In the genomic region with DNA sequence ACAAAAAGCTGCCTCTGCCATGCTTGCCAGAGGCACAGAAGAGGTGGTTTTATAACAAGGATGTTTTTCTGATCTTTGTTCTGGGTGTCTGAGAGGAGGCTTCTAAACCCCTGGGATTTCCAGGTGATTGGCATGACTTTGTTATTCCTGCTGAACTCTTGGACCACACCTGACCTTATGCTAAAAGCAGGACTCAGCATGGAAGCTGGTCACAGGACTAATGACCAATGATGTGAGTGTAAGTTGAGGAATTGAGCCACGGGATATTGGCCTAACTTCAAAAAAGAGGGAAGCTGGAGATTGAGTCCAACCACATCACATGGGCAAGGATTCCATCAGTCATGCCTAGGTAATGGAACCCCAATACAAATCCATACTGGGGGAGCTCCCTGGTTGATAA, we compare ENCODE assay signal across 18 cellular contexts.
DNase-seq lines count a peak whose midpoint lies in the region; ATAC-seq, FAIRE-seq and TF ChIP-seq lines count a peak whose summit lies in the region.
"Had no signal": no experiment of that assay in that cellular context is flagged by ENCODE, and none has a peak within 500 bp of the region (broad histone marks: within the 10 kb centered on the region; RNA-seq: fewer than 3 reads in every experiment).

No MANE protein-coding gene starts in this region.

- no peak overlapping the region for H3K4me3 ChIP-seq in GM23338
- H3K4me3 ChIP-seq in epithelial cell of esophagus (ENCODE audit: low read length) = no peak overlapping the region
- H3K4me3 ChIP-seq: BLaER1 treated with 17β-estradiol and CSF1 and Interleukin-3, amounts not matched to agents 10 nM and 100 nM had no signal

- ATAC-seq in GM23338 = no peak
- no peak for ATAC-seq in HG03442 (IDR thresholded peaks at IDR 0.05; ENCODE audit: unreplicated experiment)
- ATAC-seq in GM21576 (IDR thresholded peaks at IDR 0.05; ENCODE audit: unreplicated experiment) = no peak
- ATAC-seq: CD8-positive, alpha-beta T cell had no signal

- no peak overlapping the region for H3K27ac ChIP-seq in GM23338 (ENCODE audit: low read depth)
- H3K27ac ChIP-seq: BLaER1 treated with 17β-estradiol and CSF1 and Interleukin-3, amounts not matched to agents 10 nM and 100 nM had no signal

- H3F3A ChIP-seq in GM23338 (replicated peaks; ENCODE audit: low read depth) = no peaks in the 10 kb centered on the region

- TF ChIP-seq CTCF in GM23338 (conservative IDR thresholded peaks at IDR 0.05; ENCODE audit: low read depth in 2 of 2) (no peak), epithelial cell of esophagus (IDR thresholded peaks at IDR 0.05; ENCODE audit: insufficient read depth, low read depth, low read length, missing control alignments) (no peak)

- no peaks in the 10 kb centered on the region for H4K20me1 ChIP-seq in GM23338 (replicated peaks; ENCODE audit: insufficient read depth)
- H4K20me1 ChIP-seq: BLaER1 treated with 17β-estradiol and CSF1 and Interleukin-3, amounts not matched to agents 10 nM and 100 nM had no signal

- H3K4me1 Mint-ChIP-seq in GM23338 = no peaks in the 10 kb centered on the region; the same call in 2 of the 3 replicates
- H3K4me1 Mint-ChIP-seq: B cell had no signal

- H3K4me3 Mint-ChIP-seq in GM23338 = no peak overlapping the region
- H3K4me3 Mint-ChIP-seq: B cell; CD8-positive, alpha-beta T cell; H9 had no signal

- H3K4me1 ChIP-seq in GM23338 (ENCODE audit: insufficient read depth) = no peaks in the 10 kb centered on the region
- H3K4me1 ChIP-seq: BLaER1 treated with 17β-estradiol and CSF1 and Interleukin-3, amounts not matched to agents 10 nM and 100 nM had no signal

- no peak overlapping the region for H3K4me2 ChIP-seq in GM23338
- H3K4me2 ChIP-seq: BLaER1 treated with 17β-estradiol and CSF1 and Interleukin-3, amounts not matched to agents 10 nM and 100 nM had no signal

- H3K27me3 Mint-ChIP-seq in GM23338 (ENCODE audit: insufficient read depth, low read depth, poor library complexity) = peaks cover 2% of the 10 kb centered on the region
- H3K27me3 Mint-ChIP-seq: B cell had no signal

- DNase-seq in GM23338 (ENCODE audit: low spot score) (no peak), RCC 7860 (ENCODE audit: low spot score) (no peak), epithelial cell of esophagus (ENCODE audit: low read depth) (peak; percentile 25), renal cortical epithelial cell (ENCODE audit: low read depth) (peak; percentile 82), islet precursor cell (no peak)
- DNase-seq: CD8-positive, alpha-beta T cell; DMS 273 treated with DMSO at 0.1 percent for 48 hours; DMS53; DND-41; EL; GOT3; H9 had no signal

- no peaks in the 10 kb centered on the region for H3K27me3 ChIP-seq in GM23338 (ENCODE audit: insufficient read depth)
- H3K27me3 ChIP-seq: BLaER1 treated with 17β-estradiol and CSF1 and Interleukin-3, amounts not matched to agents 10 nM and 100 nM had no signal

- no peaks in the 10 kb centered on the region for H3K36me3 ChIP-seq in GM23338 (ENCODE audit: insufficient read depth)
- H3K36me3 ChIP-seq: BLaER1 treated with 17β-estradiol and CSF1 and Interleukin-3, amounts not matched to agents 10 nM and 100 nM had no signal

- no peaks in the 10 kb centered on the region; the same call in 1 of the 2 replicates for H3K9me2 ChIP-seq in GM23338 (ENCODE audit: insufficient read depth)

- no peaks in the 10 kb centered on the region for H3K79me2 ChIP-seq in GM23338 (replicated peaks; ENCODE audit: insufficient read depth)

- no peak overlapping the region for H3K27ac Mint-ChIP-seq in GM23338
- H3K27ac Mint-ChIP-seq: B cell; CD8-positive, alpha-beta T cell; H9 had no signal

- H3K9me3 Mint-ChIP-seq in GM23338 = no peaks in the 10 kb centered on the region
- H3K9me3 Mint-ChIP-seq: H9 had no signal

- FAIRE-seq in RCC 7860 (lab: Jason Lieb, UNC) = peak; percentile 58
- FAIRE-seq: G401.6, GM12891 had no signal

- H2AFZ ChIP-seq in GM23338 = peak overlapping the region; percentile 28; the same call in 1 of the 2 replicates

- no peaks in the 10 kb centered on the region for H3K36me3 Mint-ChIP-seq in GM23338 (ENCODE audit: low read depth)
- H3K36me3 Mint-ChIP-seq: CD8-positive, alpha-beta T cell had no signal

TF ChIP-seq in GM23338, 12 proteins besides CTCF, POLR2A, EP300 and RAD21:
- TF ChIP-seq ZNF114 (CRISPR knock-in tag; IDR thresholded peaks at IDR 0.05) (no peak), ZNF331 (CRISPR knock-in tag; IDR thresholded peaks at IDR 0.05; ENCODE audit: low read depth) (no peak), STAT1 (IDR thresholded peaks at IDR 0.05; ENCODE audit: unreplicated experiment) (no peak), EZH2 (IDR thresholded peaks at IDR 0.05; ENCODE audit: low read depth, unreplicated experiment) (no peak)
- TF ChIP-seq, protein P1, sequence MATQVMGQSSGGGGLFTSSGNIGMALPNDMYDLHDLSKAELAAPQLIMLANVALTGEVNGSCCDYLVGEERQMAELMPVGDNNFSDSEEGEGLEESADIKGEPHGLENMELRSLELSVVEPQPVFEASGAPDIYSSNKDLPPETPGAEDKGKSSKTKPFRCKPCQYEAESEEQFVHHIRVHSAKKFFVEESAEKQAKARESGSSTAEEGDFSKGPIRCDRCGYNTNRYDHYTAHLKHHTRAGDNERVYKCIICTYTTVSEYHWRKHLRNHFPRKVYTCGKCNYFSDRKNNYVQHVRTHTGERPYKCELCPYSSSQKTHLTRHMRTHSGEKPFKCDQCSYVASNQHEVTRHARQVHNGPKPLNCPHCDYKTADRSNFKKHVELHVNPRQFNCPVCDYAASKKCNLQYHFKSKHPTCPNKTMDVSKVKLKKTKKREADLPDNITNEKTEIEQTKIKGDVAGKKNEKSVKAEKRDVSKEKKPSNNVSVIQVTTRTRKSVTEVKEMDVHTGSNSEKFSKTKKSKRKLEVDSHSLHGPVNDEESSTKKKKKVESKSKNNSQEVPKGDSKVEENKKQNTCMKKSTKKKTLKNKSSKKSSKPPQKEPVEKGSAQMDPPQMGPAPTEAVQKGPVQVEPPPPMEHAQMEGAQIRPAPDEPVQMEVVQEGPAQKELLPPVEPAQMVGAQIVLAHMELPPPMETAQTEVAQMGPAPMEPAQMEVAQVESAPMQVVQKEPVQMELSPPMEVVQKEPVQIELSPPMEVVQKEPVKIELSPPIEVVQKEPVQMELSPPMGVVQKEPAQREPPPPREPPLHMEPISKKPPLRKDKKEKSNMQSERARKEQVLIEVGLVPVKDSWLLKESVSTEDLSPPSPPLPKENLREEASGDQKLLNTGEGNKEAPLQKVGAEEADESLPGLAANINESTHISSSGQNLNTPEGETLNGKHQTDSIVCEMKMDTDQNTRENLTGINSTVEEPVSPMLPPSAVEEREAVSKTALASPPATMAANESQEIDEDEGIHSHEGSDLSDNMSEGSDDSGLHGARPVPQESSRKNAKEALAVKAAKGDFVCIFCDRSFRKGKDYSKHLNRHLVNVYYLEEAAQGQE (IDR thresholded peaks at IDR 0.05; ENCODE audit: unreplicated experiment) = no peak

Comparison
In these comparisons a context has a peak if more than half of its experiments do, and no peak if none do; other contexts are left out.
1. DNase-seq: peak in epithelial cell of esophagus (single experiment) and renal cortical epithelial cell (single experiment); none in GM23338 (single experiment), RCC 7860 (single experiment) and islet precursor cell (single experiment).